ENCODE assay signal across 7 cellular contexts in genomic region chr14:30994681-30995620, GRCh38. TPM values are rescaled to one million over a fixed set of nuclear protein-coding genes. Genes with fewer than 3 reads are reported as not detected.
A peak's percentile ranks its signal among the peaks of the same experiment; 100 is the strongest.
DNase-seq lines count a peak whose midpoint lies in the region; ATAC-seq, FAIRE-seq and TF ChIP-seq lines count a peak whose summit lies in the region.

No MANE protein-coding gene starts in this region.

- intact Hi-C loops in pancreas (cut with DNase I) = no loop called here

- DNase-seq in astrocyte of the hippocampus (ENCODE audit: low read depth, low spot score) (peak; percentile 27), pancreas (no peak), NCI-H1436 treated with DMSO at 0.1 percent for 48 hours (lab: John Stamatoyannopoulos, UW) (no peak), GM19238 (ENCODE audit: insufficient read length, low spot score) (no peak), UCSD-AML1 (lab: John Stamatoyannopoulos, UW; ENCODE audit: unreplicated experiment) (no peak)

- no peak for TF ChIP-seq CTCF in pancreas (IDR thresholded peaks at IDR 0.05)

- no peaks in the 10 kb centered on the region for H3K27me3 ChIP-seq in pancreas

- ATAC-seq in GM19023 (IDR thresholded peaks at IDR 0.05; ENCODE audit: unreplicated experiment) (peak; percentile 51), HG03039 (IDR thresholded peaks at IDR 0.05; ENCODE audit: unreplicated experiment) (peak; percentile 54), pancreas (peak in 2 of 4 donors; percentile 47 to 64)

- peak; percentile 45 for FAIRE-seq in pancreas (lab: Jason Lieb, UNC)

- 2 to 3% methylated on average over 4 of the region's 4 CpGs for WGBS in pancreas, 2 donors

- peaks cover 11 to 16% (median 11%) of the 10 kb centered on the region in 3 donors for H3K4me1 ChIP-seq in pancreas

- H3K4me3 ChIP-seq in pancreas = no peak overlapping the region

- H3K9me3 ChIP-seq in pancreas = no peaks in the 10 kb centered on the region

- no peaks in the 10 kb centered on the region for H3K36me3 ChIP-seq in pancreas

- peak overlapping the region in 1 of 4 donors; percentile 30 for H3K27ac ChIP-seq in pancreas

RNA-seq across cellular contexts. Expression of gene AP4S1, which starts 30.5 kb away (rescaled TPM):
- 1 to 10 TPM; 2.8 to 5.6 (median 3.8) TPM for total RNA-seq in pancreas
- 1 to 10 TPM; 5.0 to 5.6 TPM for polyA plus RNA-seq in pancreas

RNA-seq across cellular contexts. Expression of gene STRN3, which starts 31.2 kb away (rescaled TPM):
- total RNA-seq in pancreas = 10 to 100 TPM in 5 of 6 donors, 1 to 10 TPM in 1; 9.7 to 21.5 (median 11.7) TPM
- 10 to 100 TPM in 1 of 2 donors, 1 to 10 TPM in 1; 7.3 to 11.5 TPM for polyA plus RNA-seq in pancreas
